ENCODE assay signal across 2 cellular contexts in genomic region chr13:111593490-111593889, GRCh38.
DNase-seq lines count a peak whose midpoint lies in the region; ATAC-seq, FAIRE-seq and TF ChIP-seq lines count a peak whose summit lies in the region.
"Not testable (repeated sequence)": the region's sequence is repeated elsewhere in the genome, so short reads cannot be mapped to it uniquely, and the experiment has no call there.

No MANE protein-coding gene starts in this region.

- not testable (repeated sequence) for H3K4me3 ChIP-seq in HEK293 (ENCODE audit: low read depth, low read length); K562

- not testable (repeated sequence) for H3K79me2 ChIP-seq in K562 (ENCODE audit: control insufficient read depth, insufficient read depth, low read length)

- H4K20me1 ChIP-seq in K562 (replicated peaks; ENCODE audit: control insufficient read depth, insufficient read depth, low read length): not testable (repeated sequence)

- H2AFZ ChIP-seq in K562 (ENCODE audit: low read depth, low read length): not testable (repeated sequence)

- H3K9ac ChIP-seq in K562 (ENCODE audit: insufficient read depth in 1 of 2, low read depth in 2 of 2, low read length in 2 of 2): not testable (repeated sequence)

- not testable (repeated sequence) for FAIRE-seq in K562 (lab: Jason Lieb, UNC)

- intact Hi-C loops in K562 (cut with micrococcal nuclease): not testable (repeated sequence)

- BruUV-seq in K562 (replicated peaks; lab: Mats Ljungman, UMichigan): not testable (repeated sequence)

- DNase-seq in K562 (ENCODE audit: extremely low read depth in 1 of 4, low spot score in 3 of 4): not testable (repeated sequence)

- not testable (repeated sequence) for TF ChIP-seq POLR2A in K562 (conservative IDR thresholded peaks at IDR 0.05)

- not testable (repeated sequence) for TF ChIP-seq CTCF in HEK293 (tag by site-specific recombination; IDR thresholded peaks at IDR 0.05); K562 (IDR thresholded peaks at IDR 0.05 in 2 of 3, conservative IDR thresholded peaks at IDR 0.05 in 1 of 3; ENCODE audit: insufficient read depth in 2 of 3, low read depth in 1 of 3, low read length in 3 of 3)

- not testable (repeated sequence) for H3K36me3 ChIP-seq in HEK293 (ENCODE audit: control insufficient read depth in 2 of 2, insufficient read depth in 1 of 2, low read length in 2 of 2); K562 (ENCODE audit: control insufficient read depth, insufficient read depth, low read length)

- H3K4me2 ChIP-seq in K562 (ENCODE audit: insufficient read depth, low read length): not testable (repeated sequence)

- not testable (repeated sequence) for H3K9me1 ChIP-seq in K562 (ENCODE audit: control insufficient read depth, insufficient read depth, low read length)

- in situ Hi-C loops in K562 (cut with MboI): not testable (repeated sequence)

- CTCF ChIA-PET in HEK293 (lab: Yijun Ruan, JAX); K562 (lab: Yijun Ruan, JAX; ENCODE audit: low intra/inter-chr PET ratio): not testable (repeated sequence)

- 0% methylated on average over 2 of the region's 4 CpGs for WGBS in K562 (ENCODE audit: insufficient coverage, low coverage, missing lambda C conversion rate)

- ATAC-seq in K562: not testable (repeated sequence)

- POLR2A ChIA-PET in HEK293 (lab: Yijun Ruan, JAX); K562 (lab: Yijun Ruan, JAX): not testable (repeated sequence)

- H3K4me1 ChIP-seq in HEK293 (ENCODE audit: control insufficient read depth, insufficient read depth, low read length); K562 (replicated peaks in 1 of 2; ENCODE audit: control insufficient read depth in 2 of 2, insufficient read depth in 2 of 2, low read length in 2 of 2): not testable (repeated sequence)

- not testable (repeated sequence) for TF ChIP-seq RAD21 in K562 (CRISPR knock-in tag; conservative IDR thresholded peaks at IDR 0.05 in 1 of 2, IDR thresholded peaks at IDR 0.05 in 1 of 2)

- not testable (repeated sequence) for H3K27ac ChIP-seq in HEK293 (ENCODE audit: extremely low read depth, low read depth, low read length); K562 (ENCODE audit: extremely low read depth, low read depth, low read length)

- TF ChIP-seq EP300 in K562 (IDR thresholded peaks at IDR 0.05; ENCODE audit: low read length): not testable (repeated sequence)

- not testable (repeated sequence) for H3K9me3 ChIP-seq in HEK293 (ENCODE audit: control insufficient read depth, insufficient read depth, low read depth, low read length); K562 (replicated peaks; ENCODE audit: control insufficient read depth, insufficient read depth, low read depth, low read length)

- H3K27me3 ChIP-seq in K562 (ENCODE audit: control insufficient read depth in 2 of 2, insufficient read depth in 2 of 2, low read length in 2 of 2): not testable (repeated sequence)

TF ChIP-seq in HEK293, 187 proteins besides CTCF, POLR2A, EP300 and RAD21:
- TF ChIP-seq ZNF146 (tag by site-specific recombination; IDR thresholded peaks at IDR 0.05): peak; percentile 97
TF ChIP-seq in HEK293: peak in this region for 1; not testable (repeated sequence) for 186.

TF ChIP-seq in K562, 482 proteins besides CTCF, POLR2A, EP300 and RAD21:
- peak; percentile 56 for TF ChIP-seq ZNF146 (CRISPR knock-in tag; IDR thresholded peaks at IDR 0.05; ENCODE audit: unreplicated experiment)
